ENCODE assay signal across 1 cellular context in the genomic region with DNA sequence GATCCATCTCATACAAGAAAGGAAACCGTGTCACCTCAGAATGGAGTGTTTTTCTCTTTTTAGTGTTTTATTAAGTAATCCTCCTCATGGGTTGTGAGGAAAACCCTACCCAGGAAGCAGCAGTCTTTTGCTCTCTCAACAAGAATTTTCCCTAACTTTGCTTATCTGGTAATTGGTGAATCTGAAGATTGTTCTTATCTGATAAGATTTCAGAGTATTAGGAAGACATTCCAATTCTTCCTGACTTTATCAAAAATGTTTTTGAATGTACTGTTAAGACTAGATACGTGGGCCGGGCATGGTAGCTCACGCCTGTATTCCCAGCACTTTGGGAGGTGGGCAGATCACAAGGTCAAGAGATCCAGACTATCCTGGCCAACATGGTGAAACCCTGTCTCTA.
TF ChIP-seq lines count a peak whose summit lies in the region.

No MANE protein-coding gene starts in this region.

TF ChIP-seq in GM23338, 12 proteins besides CTCF, POLR2A, EP300 and RAD21 (continued from another document):
- TF ChIP-seq JUNB (IDR thresholded peaks at IDR 0.05; ENCODE audit: unreplicated experiment) (no peak), EZH2 (IDR thresholded peaks at IDR 0.05; ENCODE audit: low read depth, unreplicated experiment) (no peak), STAT1 (IDR thresholded peaks at IDR 0.05; ENCODE audit: unreplicated experiment) (no peak), CREB1 (CRISPR knock-in tag; IDR thresholded peaks at IDR 0.05; ENCODE audit: low read depth) (no peak)
- TF ChIP-seq, protein P1, sequence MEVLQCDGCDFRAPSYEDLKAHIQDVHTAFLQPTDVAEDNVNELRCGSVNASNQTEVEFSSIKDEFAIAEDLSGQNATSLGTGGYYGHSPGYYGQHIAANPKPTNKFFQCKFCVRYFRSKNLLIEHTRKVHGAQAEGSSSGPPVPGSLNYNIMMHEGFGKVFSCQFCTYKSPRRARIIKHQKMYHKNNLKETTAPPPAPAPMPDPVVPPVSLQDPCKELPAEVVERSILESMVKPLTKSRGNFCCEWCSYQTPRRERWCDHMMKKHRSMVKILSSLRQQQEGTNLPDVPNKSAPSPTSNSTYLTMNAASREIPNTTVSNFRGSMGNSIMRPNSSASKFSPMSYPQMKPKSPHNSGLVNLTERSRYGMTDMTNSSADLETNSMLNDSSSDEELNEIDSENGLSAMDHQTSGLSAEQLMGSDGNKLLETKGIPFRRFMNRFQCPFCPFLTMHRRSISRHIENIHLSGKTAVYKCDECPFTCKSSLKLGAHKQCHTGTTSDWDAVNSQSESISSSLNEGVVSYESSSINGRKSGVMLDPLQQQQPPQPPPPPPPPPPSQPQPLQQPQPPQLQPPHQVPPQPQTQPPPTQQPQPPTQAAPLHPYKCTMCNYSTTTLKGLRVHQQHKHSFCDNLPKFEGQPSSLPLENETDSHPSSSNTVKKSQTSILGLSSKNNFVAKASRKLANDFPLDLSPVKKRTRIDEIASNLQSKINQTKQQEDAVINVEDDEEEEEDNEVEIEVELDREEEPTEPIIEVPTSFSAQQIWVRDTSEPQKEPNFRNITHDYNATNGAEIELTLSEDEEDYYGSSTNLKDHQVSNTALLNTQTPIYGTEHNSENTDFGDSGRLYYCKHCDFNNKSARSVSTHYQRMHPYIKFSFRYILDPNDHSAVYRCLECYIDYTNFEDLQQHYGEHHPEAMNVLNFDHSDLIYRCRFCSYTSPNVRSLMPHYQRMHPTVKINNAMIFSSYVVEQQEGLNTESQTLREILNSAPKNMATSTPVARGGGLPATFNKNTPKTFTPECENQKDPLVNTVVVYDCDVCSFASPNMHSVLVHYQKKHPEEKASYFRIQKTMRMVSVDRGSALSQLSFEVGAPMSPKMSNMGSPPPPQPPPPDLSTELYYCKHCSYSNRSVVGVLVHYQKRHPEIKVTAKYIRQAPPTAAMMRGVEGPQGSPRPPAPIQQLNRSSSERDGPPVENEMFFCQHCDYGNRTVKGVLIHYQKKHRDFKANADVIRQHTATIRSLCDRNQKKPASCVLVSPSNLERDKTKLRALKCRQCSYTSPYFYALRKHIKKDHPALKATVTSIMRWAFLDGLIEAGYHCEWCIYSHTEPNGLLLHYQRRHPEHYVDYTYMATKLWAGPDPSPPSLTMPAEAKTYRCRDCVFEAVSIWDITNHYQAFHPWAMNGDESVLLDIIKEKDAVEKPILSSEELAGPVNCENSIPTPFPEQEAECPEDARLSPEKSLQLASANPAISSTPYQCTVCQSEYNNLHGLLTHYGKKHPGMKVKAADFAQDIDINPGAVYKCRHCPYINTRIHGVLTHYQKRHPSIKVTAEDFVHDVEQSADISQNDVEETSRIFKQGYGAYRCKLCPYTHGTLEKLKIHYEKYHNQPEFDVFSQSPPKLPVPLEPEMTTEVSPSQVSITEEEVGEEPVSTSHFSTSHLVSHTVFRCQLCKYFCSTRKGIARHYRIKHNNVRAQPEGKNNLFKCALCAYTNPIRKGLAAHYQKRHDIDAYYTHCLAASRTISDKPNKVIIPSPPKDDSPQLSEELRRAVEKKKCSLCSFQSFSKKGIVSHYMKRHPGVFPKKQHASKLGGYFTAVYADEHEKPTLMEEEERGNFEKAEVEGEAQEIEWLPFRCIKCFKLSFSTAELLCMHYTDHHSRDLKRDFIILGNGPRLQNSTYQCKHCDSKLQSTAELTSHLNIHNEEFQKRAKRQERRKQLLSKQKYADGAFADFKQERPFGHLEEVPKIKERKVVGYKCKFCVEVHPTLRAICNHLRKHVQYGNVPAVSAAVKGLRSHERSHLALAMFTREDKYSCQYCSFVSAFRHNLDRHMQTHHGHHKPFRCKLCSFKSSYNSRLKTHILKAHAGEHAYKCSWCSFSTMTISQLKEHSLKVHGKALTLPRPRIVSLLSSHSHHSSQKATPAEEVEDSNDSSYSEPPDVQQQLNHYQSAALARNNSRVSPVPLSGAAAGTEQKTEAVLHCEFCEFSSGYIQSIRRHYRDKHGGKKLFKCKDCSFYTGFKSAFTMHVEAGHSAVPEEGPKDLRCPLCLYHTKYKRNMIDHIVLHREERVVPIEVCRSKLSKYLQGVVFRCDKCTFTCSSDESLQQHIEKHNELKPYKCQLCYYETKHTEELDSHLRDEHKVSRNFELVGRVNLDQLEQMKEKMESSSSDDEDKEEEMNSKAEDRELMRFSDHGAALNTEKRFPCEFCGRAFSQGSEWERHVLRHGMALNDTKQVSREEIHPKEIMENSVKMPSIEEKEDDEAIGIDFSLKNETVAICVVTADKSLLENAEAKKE (CRISPR knock-in tag; IDR thresholded peaks at IDR 0.05): no peak
- TF ChIP-seq, protein P2, sequence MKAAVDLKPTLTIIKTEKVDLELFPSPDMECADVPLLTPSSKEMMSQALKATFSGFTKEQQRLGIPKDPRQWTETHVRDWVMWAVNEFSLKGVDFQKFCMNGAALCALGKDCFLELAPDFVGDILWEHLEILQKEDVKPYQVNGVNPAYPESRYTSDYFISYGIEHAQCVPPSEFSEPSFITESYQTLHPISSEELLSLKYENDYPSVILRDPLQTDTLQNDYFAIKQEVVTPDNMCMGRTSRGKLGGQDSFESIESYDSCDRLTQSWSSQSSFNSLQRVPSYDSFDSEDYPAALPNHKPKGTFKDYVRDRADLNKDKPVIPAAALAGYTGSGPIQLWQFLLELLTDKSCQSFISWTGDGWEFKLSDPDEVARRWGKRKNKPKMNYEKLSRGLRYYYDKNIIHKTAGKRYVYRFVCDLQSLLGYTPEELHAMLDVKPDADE (IDR thresholded peaks at IDR 0.05): no peak
